In genomic region chr4:113524096-113524495, GRCh38 we compare ENCODE assay signal across 14 cellular contexts.
DNase-seq lines count a peak whose midpoint lies in the region; ATAC-seq lines count a peak whose summit lies in the region.
"Had no signal": no experiment of that assay in that cellular context is flagged by ENCODE, and none has a peak within 500 bp of the region (broad histone marks: within the 10 kb centered on the region; RNA-seq: fewer than 3 reads in every experiment).

No MANE protein-coding gene starts in this region.

- H3K4me1 Mint-ChIP-seq in stimulated activated naive CD8-positive, alpha-beta T cell treated with anti-CD3 and anti-CD28 coated beads, Interleukin-15, Interleukin-2, amounts not matched to agents 100 ng/mL and 50 ng/mL, for 24 hours (ENCODE audit: low read depth) = peaks cover 19% of the 10 kb centered on the region
- peaks cover 15% of the 10 kb centered on the region for H3K4me1 Mint-ChIP-seq in stimulated activated naive CD8-positive, alpha-beta T cell treated with anti-CD3 and anti-CD28 coated beads, Interleukin-15, amount 100 ng/mL, for 72 hours

- ATAC-seq in stimulated activated naive CD8-positive, alpha-beta T cell treated with anti-CD3 and anti-CD28 coated beads, Interleukin-15, Interleukin-2, amounts not matched to agents 100 U/mL and 50 U/mL, for 24 hours = no peak
- ATAC-seq in GM21723 (IDR thresholded peaks at IDR 0.05; ENCODE audit: unreplicated experiment) (peak; percentile 93), HG03159 (IDR thresholded peaks at IDR 0.05; ENCODE audit: unreplicated experiment) (peak; percentile 95)
- peak; percentile 90 for ATAC-seq in stimulated activated naive CD8-positive, alpha-beta T cell treated with anti-CD3 and anti-CD28 coated beads, Interleukin-15, amount 100 ng/mL, for 72 hours
- ATAC-seq: psoas muscle had no signal

- H3K36me3 Mint-ChIP-seq in stimulated activated naive CD8-positive, alpha-beta T cell treated with anti-CD3 and anti-CD28 coated beads, Interleukin-15, Interleukin-2, amounts not matched to agents 100 ng/mL and 50 ng/mL, for 24 hours (ENCODE audit: low read depth) = peaks cover 80% of the 10 kb centered on the region

- H3K4me3 Mint-ChIP-seq in stimulated activated naive CD8-positive, alpha-beta T cell treated with anti-CD3 and anti-CD28 coated beads, Interleukin-15, Interleukin-2, amounts not matched to agents 100 ng/mL and 50 ng/mL, for 24 hours = no peak overlapping the region
- H3K4me3 Mint-ChIP-seq in stimulated activated naive CD8-positive, alpha-beta T cell treated with anti-CD3 and anti-CD28 coated beads, Interleukin-15, amount 100 ng/mL, for 72 hours = peak overlapping the region; percentile 26 to 49
- H3K4me3 Mint-ChIP-seq: HFFc6 had no signal

- no peaks in the 10 kb centered on the region for H3K27me3 Mint-ChIP-seq in stimulated activated naive CD8-positive, alpha-beta T cell treated with anti-CD3 and anti-CD28 coated beads, Interleukin-15, Interleukin-2, amounts not matched to agents 100 ng/mL and 50 ng/mL, for 24 hours
- no peaks in the 10 kb centered on the region for H3K27me3 Mint-ChIP-seq in stimulated activated naive CD8-positive, alpha-beta T cell treated with anti-CD3 and anti-CD28 coated beads, Interleukin-15, amount 100 ng/mL, for 72 hours

- H3K27ac Mint-ChIP-seq in stimulated activated naive CD8-positive, alpha-beta T cell treated with anti-CD3 and anti-CD28 coated beads, Interleukin-15, Interleukin-2, amounts not matched to agents 100 ng/mL and 50 ng/mL, for 24 hours = peak overlapping the region; percentile 45
- peak overlapping the region; percentile 40 to 93 for H3K27ac Mint-ChIP-seq in stimulated activated naive CD8-positive, alpha-beta T cell treated with anti-CD3 and anti-CD28 coated beads, Interleukin-15, amount 100 ng/mL, for 72 hours
- H3K27ac Mint-ChIP-seq: HFFc6 had no signal

- DNase-seq in stimulated activated naive CD8-positive, alpha-beta T cell treated with anti-CD3 and anti-CD28 coated beads, Interleukin-15, Interleukin-2, amounts not matched to agents 100 U/mL and 50 U/mL, for 24 hours = no peak
- no peak for DNase-seq in stimulated activated naive CD8-positive, alpha-beta T cell treated with anti-CD3 and anti-CD28 coated beads, Interleukin-15, amount 100 ng/mL, for 72 hours
- no peak for DNase-seq in activated CD4-positive, alpha-beta T cell treated with anti-CD3 and anti-CD28 coated beads for 1 hour
- no peak for DNase-seq in NCI-H526 treated with DMSO at 0.1 percent for 48 hours (lab: John Stamatoyannopoulos, UW)
- no peak for DNase-seq in NCI-H1105 treated with DMSO at 0.1 percent for 48 hours (lab: John Stamatoyannopoulos, UW)
- DNase-seq: activated effector memory CD4-positive, alpha-beta T cell treated with anti-CD3 and anti-CD28 coated beads, Interleukin-2, amount 50 U/mL, for 16 hours; dermis blood vessel endothelial cell; HFFc6; NCI-H1092; NK-92 treated with Interleukin-12 subunit alpha and Interleukin-12 subunit beta, amount 100 ng/mL, for 24 hours; psoas muscle had no signal

- H3K9me3 Mint-ChIP-seq in stimulated activated naive CD8-positive, alpha-beta T cell treated with anti-CD3 and anti-CD28 coated beads, Interleukin-15, Interleukin-2, amounts not matched to agents 100 ng/mL and 50 ng/mL, for 24 hours = no peaks in the 10 kb centered on the region
- H3K9me3 Mint-ChIP-seq in stimulated activated naive CD8-positive, alpha-beta T cell treated with anti-CD3 and anti-CD28 coated beads, Interleukin-15, amount 100 ng/mL, for 72 hours = no peaks in the 10 kb centered on the region
- H3K9me3 Mint-ChIP-seq: HFFc6 had no signal
